ENCODE assay signal across 18 cellular contexts in genomic region chr6:124872361-124873065, GRCh38.
A peak's percentile ranks its signal among the peaks of the same experiment; 100 is the strongest.
DNase-seq lines count a peak whose midpoint lies in the region; ATAC-seq lines count a peak whose summit lies in the region.
"Had no signal": no experiment of that assay in that cellular context is flagged by ENCODE, and none has a peak within 500 bp of the region (broad histone marks: within the 10 kb centered on the region; RNA-seq: fewer than 3 reads in every experiment).

No MANE protein-coding gene starts in this region.

- no peaks in the 10 kb centered on the region for H3K4me1 ChIP-seq in naive thymus-derived CD4-positive, alpha-beta T cell (ENCODE audit: control insufficient read depth in 2 of 2, insufficient read depth in 2 of 2, low read length in 2 of 2)

- H3K36me3 ChIP-seq in naive thymus-derived CD4-positive, alpha-beta T cell (ENCODE audit: control insufficient read depth in 2 of 3, insufficient read depth in 3 of 3, low read length in 3 of 3) = no peaks in the 10 kb centered on the region

- no peak overlapping the region for H3K4me3 Mint-ChIP-seq in naive thymus-derived CD4-positive, alpha-beta T cell
- H3K4me3 Mint-ChIP-seq: activated naive CD8-positive, alpha-beta T cell treated with anti-CD3 and anti-CD28 coated beads, Interleukin-2, amount 50 U/mL, for 24 hours; naive thymus-derived CD8-positive, alpha-beta T cell; stimulated activated naive B cell treated with anti-CD40 and anti-IgM and Interleukin-4, amounts not matched to agents 10 μg/mL and 1 μg/mL and 100 μg/mL, for 72 hours had no signal

- no peak overlapping the region for H3K4me3 ChIP-seq in naive thymus-derived CD4-positive, alpha-beta T cell (ENCODE audit: low read length)

- H3K27me3 Mint-ChIP-seq in naive thymus-derived CD4-positive, alpha-beta T cell = peaks cover 0 to 12% (median 9%) of the 10 kb centered on the region in 5 donors
- H3K27me3 Mint-ChIP-seq: activated naive CD8-positive, alpha-beta T cell treated with anti-CD3 and anti-CD28 coated beads, Interleukin-2, amount 50 U/mL, for 24 hours; stimulated activated naive B cell treated with anti-CD40 and anti-IgM and Interleukin-4, amounts not matched to agents 10 μg/mL and 1 μg/mL and 100 μg/mL, for 72 hours had no signal

- POLR2A ChIA-PET in naive thymus-derived CD4-positive, alpha-beta T cell (lab: Charles Lee) = no interaction called here

- DNase-seq in naive thymus-derived CD4-positive, alpha-beta T cell = no peak
- DNase-seq in stimulated activated CD4-positive, alpha-beta T cell treated with anti-CD3 and anti-CD28 coated beads, Interleukin-12 subunit alpha, Interleukin-12 subunit beta, amount 100 ng/mL, for 4 hours = no peak
- no peak for DNase-seq in GM19240 (ENCODE audit: insufficient read length, low spot score)
- DNase-seq: activated CD4-positive, alpha-beta T cell treated with anti-CD3 and anti-CD28 coated beads for 1 hour; activated naive CD8-positive, alpha-beta T cell treated with anti-CD3 and anti-CD28 coated beads, Interleukin-2, amount 50 U/mL, for 24 hours; activated T-cell treated with anti-CD3 and anti-CD28 coated beads, Interleukin-2, amount 50 U/mL, for 1 hour; DND-41; left colon; naive thymus-derived CD8-positive, alpha-beta T cell; NCI-H2171; PC-3; stimulated activated naive B cell treated with anti-CD40 and anti-IgM and Interleukin-4, amounts not matched to agents 10 μg/mL and 1 μg/mL and 100 μg/mL, for 72 hours had no signal

- no peak overlapping the region for H3K27ac Mint-ChIP-seq in naive thymus-derived CD4-positive, alpha-beta T cell
- H3K27ac Mint-ChIP-seq: activated naive CD8-positive, alpha-beta T cell treated with anti-CD3 and anti-CD28 coated beads, Interleukin-2, amount 50 U/mL, for 24 hours; naive thymus-derived CD8-positive, alpha-beta T cell; stimulated activated naive B cell treated with anti-CD40 and anti-IgM and Interleukin-4, amounts not matched to agents 10 μg/mL and 1 μg/mL and 100 μg/mL, for 72 hours had no signal

- no peaks in the 10 kb centered on the region for H3K36me3 Mint-ChIP-seq in naive thymus-derived CD4-positive, alpha-beta T cell
- H3K36me3 Mint-ChIP-seq: naive thymus-derived CD8-positive, alpha-beta T cell; stimulated activated naive B cell treated with anti-CD40 and anti-IgM and Interleukin-4, amounts not matched to agents 10 μg/mL and 1 μg/mL and 100 μg/mL, for 72 hours had no signal

- H3K27ac ChIP-seq in naive thymus-derived CD4-positive, alpha-beta T cell (ENCODE audit: low read depth, low read length) = no peak overlapping the region
- H3K27ac ChIP-seq: epithelial cell of prostate had no signal

- intact Hi-C loops in naive thymus-derived CD4-positive, alpha-beta T cell (cut with micrococcal nuclease) = loop anchor here in 1 of 2 donors (5.0 kb wide), 1 partner anchor 880 kb away; no protein-coding TSS in a partner anchor

- H3K9me3 ChIP-seq in naive thymus-derived CD4-positive, alpha-beta T cell (ENCODE audit: control insufficient read depth in 2 of 3, low read length in 3 of 3) = no peaks in the 10 kb centered on the region

- CTCF ChIA-PET in naive thymus-derived CD4-positive, alpha-beta T cell (lab: Charles Lee) = interaction anchor here (0.6 to 4.7 kb wide), 4 partner anchors 18 to 241 kb away, joined by 3 to 39 read pairs (median 3); no protein-coding TSS in a partner anchor

- peaks cover 0 to 1% (median 0%) of the 10 kb centered on the region in 11 donors for H3K9me3 Mint-ChIP-seq in naive thymus-derived CD4-positive, alpha-beta T cell
- H3K9me3 Mint-ChIP-seq: activated naive CD8-positive, alpha-beta T cell treated with anti-CD3 and anti-CD28 coated beads, Interleukin-2, amount 50 U/mL, for 24 hours; naive thymus-derived CD8-positive, alpha-beta T cell; stimulated activated naive B cell treated with anti-CD40 and anti-IgM and Interleukin-4, amounts not matched to agents 10 μg/mL and 1 μg/mL and 100 μg/mL, for 72 hours had no signal

- ATAC-seq in GM18858 (IDR thresholded peaks at IDR 0.05; ENCODE audit: unreplicated experiment) (peak; percentile 78), GM21381 (IDR thresholded peaks at IDR 0.05; ENCODE audit: unreplicated experiment) (peak; percentile 77), HG02870 (IDR thresholded peaks at IDR 0.05; ENCODE audit: unreplicated experiment) (peak; percentile 78), HG03457 (IDR thresholded peaks at IDR 0.05; ENCODE audit: unreplicated experiment) (peak; percentile 78), GM21367 (IDR thresholded peaks at IDR 0.05; ENCODE audit: unreplicated experiment) (no peak)
- no peak for ATAC-seq in naive thymus-derived CD4-positive, alpha-beta T cell
- ATAC-seq: activated naive CD8-positive, alpha-beta T cell treated with anti-CD3 and anti-CD28 coated beads, Interleukin-2, amount 50 U/mL, for 24 hours; left colon; naive thymus-derived CD8-positive, alpha-beta T cell; PC-3; stimulated activated naive B cell treated with anti-CD40 and anti-IgM and Interleukin-4, amounts not matched to agents 10 μg/mL and 1 μg/mL and 100 μg/mL, for 72 hours had no signal

- no peaks in the 10 kb centered on the region for H3K4me1 Mint-ChIP-seq in naive thymus-derived CD4-positive, alpha-beta T cell
- H3K4me1 Mint-ChIP-seq: activated naive CD8-positive, alpha-beta T cell treated with anti-CD3 and anti-CD28 coated beads, Interleukin-2, amount 50 U/mL, for 24 hours; naive thymus-derived CD8-positive, alpha-beta T cell; stimulated activated naive B cell treated with anti-CD40 and anti-IgM and Interleukin-4, amounts not matched to agents 10 μg/mL and 1 μg/mL and 100 μg/mL, for 72 hours had no signal

- H3K27me3 ChIP-seq in naive thymus-derived CD4-positive, alpha-beta T cell (ENCODE audit: control insufficient read depth in 2 of 2, insufficient read depth in 2 of 2, low read length in 2 of 2) = no peaks in the 10 kb centered on the region

Comparison
In these comparisons a context has a peak if more than half of its experiments do, and no peak if none do; other contexts are left out.
1. ATAC-seq: peak in GM18858 (single experiment), GM21381 (single experiment), HG02870 (single experiment) and HG03457 (single experiment); none in naive thymus-derived CD4-positive, alpha-beta T cell (single experiment) and GM21367 (single experiment).